19 cellular contexts compared by ENCODE assay signal in the genomic region with DNA sequence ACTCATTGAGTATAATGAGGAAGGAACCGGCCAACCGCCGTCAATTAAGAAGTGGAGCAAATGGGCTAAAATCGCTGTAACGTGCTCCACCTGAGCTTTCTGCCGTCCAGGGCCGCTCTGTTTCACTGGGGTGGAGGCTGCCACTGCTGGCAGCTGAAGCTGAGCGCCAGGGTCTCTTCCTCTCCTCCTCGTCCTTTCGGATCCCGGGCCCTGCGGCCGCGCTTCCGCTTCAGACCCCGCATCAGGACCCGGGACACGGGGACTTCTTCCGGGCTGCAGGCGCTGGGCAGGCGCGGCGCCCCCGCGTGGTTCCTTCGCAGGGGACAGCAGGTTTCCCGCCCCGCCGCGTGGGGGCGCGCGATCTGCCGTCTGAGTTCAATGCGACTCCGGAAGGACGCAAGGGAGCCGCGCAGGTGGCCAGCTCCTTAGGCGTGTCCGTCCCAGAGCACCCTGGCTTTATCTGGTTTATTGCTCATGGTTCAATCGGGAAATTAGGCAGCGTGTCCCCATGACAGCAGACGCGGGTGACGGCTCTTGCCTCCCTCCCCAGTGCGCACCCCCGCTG.
"Had no signal": no experiment of that assay in that cellular context is flagged by ENCODE, and none has a peak within 500 bp of the region (broad histone marks: within the 10 kb centered on the region; RNA-seq: fewer than 3 reads in every experiment).

No MANE protein-coding gene starts in this region.

- H3K9me3 ChIP-seq: thoracic aorta had no signal

- H3K4me1 Mint-ChIP-seq: activated CD4-positive, alpha-beta memory T cell treated with anti-CD3 and anti-CD28 coated beads, Interleukin-2, amount 10 ng/mL, durations not matched to agents 7 days and 5 days; activated CD8-positive, alpha-beta memory T cell treated with anti-CD3 and anti-CD28 coated beads, Interleukin-2, amount 10 ng/mL, durations not matched to agents 7 days and 5 days; activated naive CD8-positive, alpha-beta T cell treated with anti-CD3 and anti-CD28 coated beads for 36 hours; activated T-helper 17 cell treated with anti-CD3 and anti-CD28 coated beads, Interleukin-2, amount 50 U/mL, for 72 hours; natural killer cell; stimulated activated memory B cell treated with anti-CD40 and anti-IgM and Interleukin-4, amounts not matched to agents 10 μg/mL and 1 μg/mL and 100 μg/mL, for 72 hours had no signal

- H2AFZ ChIP-seq: parathyroid adenoma had no signal

- H3K4me3 ChIP-seq: spleen, thoracic aorta, upper lobe of left lung had no signal

- H3K4me3 Mint-ChIP-seq: activated CD4-positive, alpha-beta memory T cell treated with anti-CD3 and anti-CD28 coated beads, Interleukin-2, amount 10 ng/mL, durations not matched to agents 7 days and 5 days; activated CD8-positive, alpha-beta memory T cell treated with anti-CD3 and anti-CD28 coated beads, Interleukin-2, amount 10 ng/mL, durations not matched to agents 7 days and 5 days; activated naive CD8-positive, alpha-beta T cell treated with anti-CD3 and anti-CD28 coated beads for 36 hours; activated T-helper 17 cell treated with anti-CD3 and anti-CD28 coated beads, Interleukin-2, amount 50 U/mL, for 72 hours; dendritic cell treated with granulocyte-macrophage colony-stimulating factor and Interleukin-4, amounts not matched to agents 40 ng/mL and 50 ng/mL, for 4 days; natural killer cell; stimulated activated memory B cell treated with anti-CD40 and anti-IgM and Interleukin-4, amounts not matched to agents 10 μg/mL and 1 μg/mL and 100 μg/mL, for 72 hours had no signal

- H3K27ac Mint-ChIP-seq: activated CD4-positive, alpha-beta memory T cell treated with anti-CD3 and anti-CD28 coated beads, Interleukin-2, amount 10 ng/mL, durations not matched to agents 7 days and 5 days; activated CD8-positive, alpha-beta memory T cell treated with anti-CD3 and anti-CD28 coated beads, Interleukin-2, amount 10 ng/mL, durations not matched to agents 7 days and 5 days; activated naive CD8-positive, alpha-beta T cell treated with anti-CD3 and anti-CD28 coated beads for 36 hours; activated T-helper 17 cell treated with anti-CD3 and anti-CD28 coated beads, Interleukin-2, amount 50 U/mL, for 72 hours; dendritic cell treated with granulocyte-macrophage colony-stimulating factor and Interleukin-4, amounts not matched to agents 40 ng/mL and 50 ng/mL, for 4 days; natural killer cell; stimulated activated memory B cell treated with anti-CD40 and anti-IgM and Interleukin-4, amounts not matched to agents 10 μg/mL and 1 μg/mL and 100 μg/mL, for 72 hours had no signal

- H3K27ac ChIP-seq: parathyroid adenoma, spleen, thoracic aorta, upper lobe of left lung had no signal

- H3K27me3 ChIP-seq: spleen, upper lobe of left lung had no signal

- DNase-seq: activated CD4-positive, alpha-beta memory T cell treated with anti-CD3 and anti-CD28 coated beads, Interleukin-2, amount 10 ng/mL, durations not matched to agents 7 days and 5 days; activated CD4-positive, alpha-beta T cell treated with anti-CD3 and anti-CD28 coated beads for 4 hours; activated CD8-positive, alpha-beta memory T cell treated with anti-CD3 and anti-CD28 coated beads, Interleukin-2, amount 10 ng/mL, durations not matched to agents 7 days and 5 days; activated naive CD4-positive, alpha-beta T cell; activated naive CD8-positive, alpha-beta T cell treated with anti-CD3 and anti-CD28 coated beads for 36 hours; amniotic stem cell; effector memory CD4-positive, alpha-beta T cell; foreskin fibroblast; left cardiac atrium; natural killer cell; spleen; stimulated activated CD4-positive, alpha-beta T cell treated with anti-CD3 and anti-CD28 coated beads, Interleukin-4, amount 100 ng/mL, for 4 hours; T-helper 2 cell had no signal

- H3K36me3 Mint-ChIP-seq: activated CD8-positive, alpha-beta memory T cell treated with anti-CD3 and anti-CD28 coated beads, Interleukin-2, amount 10 ng/mL, durations not matched to agents 7 days and 5 days; activated naive CD8-positive, alpha-beta T cell treated with anti-CD3 and anti-CD28 coated beads for 36 hours; stimulated activated memory B cell treated with anti-CD40 and anti-IgM and Interleukin-4, amounts not matched to agents 10 μg/mL and 1 μg/mL and 100 μg/mL, for 72 hours had no signal

- H3K9ac ChIP-seq: parathyroid adenoma had no signal

- H3K36me3 ChIP-seq: spleen, thoracic aorta, upper lobe of left lung had no signal

- H3K27me3 Mint-ChIP-seq: activated CD4-positive, alpha-beta memory T cell treated with anti-CD3 and anti-CD28 coated beads, Interleukin-2, amount 10 ng/mL, durations not matched to agents 7 days and 5 days; activated CD8-positive, alpha-beta memory T cell treated with anti-CD3 and anti-CD28 coated beads, Interleukin-2, amount 10 ng/mL, durations not matched to agents 7 days and 5 days; activated naive CD8-positive, alpha-beta T cell treated with anti-CD3 and anti-CD28 coated beads for 36 hours; activated T-helper 17 cell treated with anti-CD3 and anti-CD28 coated beads, Interleukin-2, amount 50 U/mL, for 72 hours; dendritic cell treated with granulocyte-macrophage colony-stimulating factor and Interleukin-4, amounts not matched to agents 40 ng/mL and 50 ng/mL, for 4 days; stimulated activated memory B cell treated with anti-CD40 and anti-IgM and Interleukin-4, amounts not matched to agents 10 μg/mL and 1 μg/mL and 100 μg/mL, for 72 hours had no signal

- ATAC-seq: activated CD8-positive, alpha-beta memory T cell treated with anti-CD3 and anti-CD28 coated beads, Interleukin-2, amount 10 ng/mL, durations not matched to agents 7 days and 5 days; activated T-helper 17 cell treated with anti-CD3 and anti-CD28 coated beads, Interleukin-2, amount 50 U/mL, for 72 hours; left cardiac atrium; natural killer cell; stimulated activated memory B cell treated with anti-CD40 and anti-IgM and Interleukin-4, amounts not matched to agents 10 μg/mL and 1 μg/mL and 100 μg/mL, for 72 hours had no signal

- H3K4me1 ChIP-seq: parathyroid adenoma, spleen, upper lobe of left lung had no signal

- H3K79me2 ChIP-seq: parathyroid adenoma had no signal
